In genomic region chr1:234519506-234519905, GRCh38 we compare ENCODE assay signal across 21 cellular contexts. TPM values are rescaled to one million over a fixed set of nuclear protein-coding genes. Genes with fewer than 3 reads are reported as not detected.
DNase-seq lines count a peak whose midpoint lies in the region; ATAC-seq and TF ChIP-seq lines count a peak whose summit lies in the region.
"Had no signal": no experiment of that assay in that cellular context is flagged by ENCODE, and none has a peak within 500 bp of the region (broad histone marks: within the 10 kb centered on the region; RNA-seq: fewer than 3 reads in every experiment).

No MANE protein-coding gene starts in this region.

- H3K36me3 ChIP-seq in BLaER1 treated with 17β-estradiol and CSF1 and Interleukin-3, amounts not matched to agents 10 nM and 100 nM: no peaks in the 10 kb centered on the region
- H3K36me3 ChIP-seq in DOHH2 (ENCODE audit: control insufficient read depth, low read length) (no peaks in the 10 kb centered on the region), muscle layer of colon (ENCODE audit: insufficient read depth, low read length) (no peaks in the 10 kb centered on the region), SK-N-SH (replicated peaks in 1 of 2; ENCODE audit: control insufficient read depth in 1 of 2, insufficient read depth in 2 of 2, low read length in 1 of 2) (no peaks in the 10 kb centered on the region)
- H3K36me3 ChIP-seq: ascending aorta, Peyer's patch, thoracic aorta, WERI-Rb-1 had no signal

- no peak for TF ChIP-seq RAD21 in SK-N-SH (IDR thresholded peaks at IDR 0.05; ENCODE audit: low read length)

- H3K9ac ChIP-seq in BLaER1 treated with 17β-estradiol and CSF1 and Interleukin-3, amounts not matched to agents 10 nM and 100 nM: peak overlapping the region; percentile 58 to 96 (median 88); a peak in 21 of 22 replicates
- no peak overlapping the region for H3K9ac ChIP-seq in muscle layer of colon (ENCODE audit: low read length)
- H3K9ac ChIP-seq in SK-N-SH: no peak overlapping the region

- H3K4me3 ChIP-seq in BLaER1 treated with 17β-estradiol and CSF1 and Interleukin-3, amounts not matched to agents 10 nM and 100 nM: peak overlapping the region in 8 of 10 experiments; percentile 27 to 45 (median 34); a peak in 11 of 20 replicates
- no peak overlapping the region for H3K4me3 ChIP-seq in DOHH2 (ENCODE audit: low read length)
- H3K4me3 ChIP-seq in muscle layer of colon (ENCODE audit: low read depth in 1 of 2, low read length in 2 of 2): no peak overlapping the region
- H3K4me3 ChIP-seq in SK-N-SH (ENCODE audit: low read depth in 2 of 2, low read length in 1 of 2): no peak overlapping the region
- H3K4me3 ChIP-seq: ascending aorta, Peyer's patch, thoracic aorta had no signal

- DNase-seq in NCI-H2171 treated with DMSO at 0.1 percent for 48 hours (lab: John Stamatoyannopoulos, UW) (peak; percentile 91), DMS 273 treated with DMSO at 0.1 percent for 48 hours (lab: John Stamatoyannopoulos, UW) (no peak), SK-N-SH (no peak)
- DNase-seq: activated CD8-positive, alpha-beta memory T cell treated with anti-CD3 and anti-CD28 coated beads, Interleukin-2, amount 10 ng/mL, durations not matched to agents 7 days and 5 days; activated gamma-delta T cell; EL; immature natural killer cell; mesenchymal stem cell; NCI-H1105; Peyer's patch; SW 1271; WERI-Rb-1 had no signal

- H3K9me2 ChIP-seq in DOHH2 (replicated peaks; ENCODE audit: control insufficient read depth, low read length) (no peaks in the 10 kb centered on the region), SK-N-SH (no peaks in the 10 kb centered on the region)

- peaks cover 92 to 98% (median 94%) of the 10 kb centered on the region in 10 experiments for H3K4me1 ChIP-seq in BLaER1 treated with 17β-estradiol and CSF1 and Interleukin-3, amounts not matched to agents 10 nM and 100 nM
- H3K4me1 ChIP-seq in DOHH2 (ENCODE audit: control insufficient read depth, low read length) (peaks cover 46% of the 10 kb centered on the region), muscle layer of colon (ENCODE audit: insufficient read depth, low read length) (peaks cover 29% of the 10 kb centered on the region), SK-N-SH (ENCODE audit: control insufficient read depth in 1 of 2, insufficient read depth in 2 of 2, low read depth in 1 of 2, low read length in 1 of 2) (peaks cover 19 to 46% of the 10 kb centered on the region in 2 experiments)

- WGBS in SK-N-SH (ENCODE audit: low lambda C conversion rate): 96% methylated on average over 8 of the region's 10 CpGs

- H3K9me3 ChIP-seq in BLaER1 treated with 17β-estradiol and CSF1 and Interleukin-3, amounts not matched to agents 10 nM and 100 nM (replicated peaks in 1 of 11): no peaks in the 10 kb centered on the region
- H3K9me3 ChIP-seq in DOHH2 (ENCODE audit: control insufficient read depth, insufficient read depth, low read length) (no peaks in the 10 kb centered on the region), muscle layer of colon (ENCODE audit: low read length) (no peaks in the 10 kb centered on the region), SK-N-SH (no peaks in the 10 kb centered on the region)
- H3K9me3 ChIP-seq: ascending aorta, Peyer's patch, thoracic aorta had no signal

- CTCF ChIA-PET in SK-N-SH (lab: Yijun Ruan, JAX): interaction anchor here (1.0 to 3.1 kb wide), 4 partner anchors 11 to 78 kb away, joined by 4 to 15 read pairs (median 6); no protein-coding TSS in a partner anchor

- H3K27me3 ChIP-seq in BLaER1 treated with 17β-estradiol and CSF1 and Interleukin-3, amounts not matched to agents 10 nM and 100 nM: no peaks in the 10 kb centered on the region
- H3K27me3 ChIP-seq in DOHH2 (ENCODE audit: control insufficient read depth, low read length) (peaks cover 6% of the 10 kb centered on the region), muscle layer of colon (ENCODE audit: control insufficient read depth in 1 of 2, insufficient read depth in 2 of 2, low read length in 2 of 2) (no peaks in the 10 kb centered on the region), SK-N-SH (ENCODE audit: insufficient read depth) (no peaks in the 10 kb centered on the region)
- H3K27me3 ChIP-seq: ascending aorta, Peyer's patch had no signal

- peaks cover 8% of the 10 kb centered on the region; the same call in 1 of the 2 replicates for H3F3A ChIP-seq in DOHH2 (ENCODE audit: control insufficient read depth, insufficient read depth)
- peaks cover 25% of the 10 kb centered on the region for H3F3A ChIP-seq in SK-N-SH (replicated peaks; ENCODE audit: insufficient read depth)

- peak overlapping the region; percentile 76 to 99 (median 93) for H3K4me2 ChIP-seq in BLaER1 treated with 17β-estradiol and CSF1 and Interleukin-3, amounts not matched to agents 10 nM and 100 nM
- H3K4me2 ChIP-seq in DOHH2 (ENCODE audit: low read length) (peak overlapping the region; percentile 27; the same call in 1 of the 2 replicates), SK-N-SH (no peak overlapping the region)

- no peaks in the 10 kb centered on the region for H4K20me1 ChIP-seq in BLaER1 treated with 17β-estradiol and CSF1 and Interleukin-3, amounts not matched to agents 10 nM and 100 nM
- H4K20me1 ChIP-seq in DOHH2 (ENCODE audit: control insufficient read depth, insufficient read depth, low read depth, low read length) (no peaks in the 10 kb centered on the region), SK-N-SH (ENCODE audit: insufficient read depth) (no peaks in the 10 kb centered on the region)

- H3K27ac ChIP-seq in BLaER1 treated with 17β-estradiol and CSF1 and Interleukin-3, amounts not matched to agents 10 nM and 100 nM: peak overlapping the region; percentile 69 to 99 (median 98)
- H3K27ac ChIP-seq in DOHH2 (ENCODE audit: low read depth, low read length): no peak overlapping the region
- peak overlapping the region; percentile 32 for H3K27ac ChIP-seq in muscle layer of colon (ENCODE audit: low read depth, low read length)
- H3K27ac ChIP-seq in SK-N-SH (ENCODE audit: low read depth in 2 of 2, low read length in 1 of 2): no peak overlapping the region
- H3K27ac ChIP-seq: ascending aorta, epithelial cell of prostate, Peyer's patch, thoracic aorta, WERI-Rb-1 had no signal

- H3K79me2 ChIP-seq in DOHH2 (ENCODE audit: control insufficient read depth, low read length) (no peaks in the 10 kb centered on the region), SK-N-SH (ENCODE audit: insufficient read depth) (no peaks in the 10 kb centered on the region)

- TF ChIP-seq CTCF in DOHH2 (IDR thresholded peaks at IDR 0.05; ENCODE audit: low read depth, low read length, poor library complexity, severe bottlenecking) (no peak), SK-N-SH (IDR thresholded peaks at IDR 0.05) (no peak)

- H2AFZ ChIP-seq in SK-N-SH (ENCODE audit: low read depth): no peak overlapping the region

- no peak for TF ChIP-seq EP300 in SK-N-SH (IDR thresholded peaks at IDR 0.05; ENCODE audit: borderline replicate concordance in 1 of 2, low read depth in 1 of 2, low read length in 1 of 2)

- POLR2A ChIA-PET in SK-N-SH (lab: Yijun Ruan, JAX): interaction anchor here (1.1 kb wide), 1 partner anchor 9 kb away, joined by 3 read pairs; no protein-coding TSS in a partner anchor

- ATAC-seq in GM19328 (IDR thresholded peaks at IDR 0.05; ENCODE audit: unreplicated experiment): no peak
- ATAC-seq: activated CD8-positive, alpha-beta memory T cell treated with anti-CD3 and anti-CD28 coated beads, Interleukin-2, amount 10 ng/mL, durations not matched to agents 7 days and 5 days; HCT116; sciatic nerve had no signal

TF ChIP-seq in SK-N-SH, 30 proteins besides CTCF, POLR2A, EP300 and RAD21 (continues in another document):
- TF ChIP-seq JUND (IDR thresholded peaks at IDR 0.05) (no peak), FOSL2 (IDR thresholded peaks at IDR 0.05; ENCODE audit: borderline replicate concordance, low read depth) (no peak), YY1 (IDR thresholded peaks at IDR 0.05; ENCODE audit: low read depth) (no peak), ELF1 (IDR thresholded peaks at IDR 0.05) (no peak), RFX5 (IDR thresholded peaks at IDR 0.05; ENCODE audit: low read length) (no peak), FOXJ3 (CRISPR knock-in tag; IDR thresholded peaks at IDR 0.05) (no peak), RCOR1 (IDR thresholded peaks at IDR 0.05; ENCODE audit: low read length) (no peak), FOXM1 (IDR thresholded peaks at IDR 0.05; ENCODE audit: low read depth) (no peak), RXRA (IDR thresholded peaks at IDR 0.05; ENCODE audit: borderline replicate concordance, low read depth) (no peak), TCF12 (IDR thresholded peaks at IDR 0.05) (no peak), IRF3 (IDR thresholded peaks at IDR 0.05; ENCODE audit: low read depth, low read length) (no peak), GATA2 (CRISPR knock-in tag; IDR thresholded peaks at IDR 0.05) (no peak), USF1 (IDR thresholded peaks at IDR 0.05; ENCODE audit: borderline replicate concordance, low read depth) (no peak), GABPA (IDR thresholded peaks at IDR 0.05; ENCODE audit: low read depth) (no peak), NFIC (IDR thresholded peaks at IDR 0.05; ENCODE audit: borderline replicate concordance) (no peak)

RNA-seq across cellular contexts. Expression of gene TARBP1, which starts 40.5 kb away (rescaled TPM):
- polyA plus RNA-seq in SK-N-SH (2012; rRNA removed): 33.0 and 46.1 TPM in 2 replicates
- polyA plus RNA-seq in SK-N-SH (2012; cell fraction: cytosol; rRNA removed): 18.7 and 21.0 TPM in 2 replicates
- polyA plus RNA-seq in SK-N-SH (2012; cell fraction: nucleus; rRNA removed): 146 and 210 TPM in 2 replicates

Comparison
In these comparisons a context has a peak if more than half of its experiments do, and no peak if none do; other contexts are left out.
1. H3K27ac ChIP-seq: peak in BLaER1 treated with 17β-estradiol and CSF1 and Interleukin-3, amounts not matched to agents 10 nM and 100 nM (11 of 11) and muscle layer of colon (single experiment); none in DOHH2 (single experiment) and SK-N-SH (0 of 2).
2. H3K4me3 ChIP-seq: peak in BLaER1 treated with 17β-estradiol and CSF1 and Interleukin-3, amounts not matched to agents 10 nM and 100 nM (8 of 10); none in DOHH2 (single experiment), muscle layer of colon (0 of 2) and SK-N-SH (0 of 2).
3. H3K9ac ChIP-seq: peak in BLaER1 treated with 17β-estradiol and CSF1 and Interleukin-3, amounts not matched to agents 10 nM and 100 nM (11 of 11); none in muscle layer of colon (single experiment) and SK-N-SH (single experiment).